7 cellular contexts compared by ENCODE assay signal in the genomic region with DNA sequence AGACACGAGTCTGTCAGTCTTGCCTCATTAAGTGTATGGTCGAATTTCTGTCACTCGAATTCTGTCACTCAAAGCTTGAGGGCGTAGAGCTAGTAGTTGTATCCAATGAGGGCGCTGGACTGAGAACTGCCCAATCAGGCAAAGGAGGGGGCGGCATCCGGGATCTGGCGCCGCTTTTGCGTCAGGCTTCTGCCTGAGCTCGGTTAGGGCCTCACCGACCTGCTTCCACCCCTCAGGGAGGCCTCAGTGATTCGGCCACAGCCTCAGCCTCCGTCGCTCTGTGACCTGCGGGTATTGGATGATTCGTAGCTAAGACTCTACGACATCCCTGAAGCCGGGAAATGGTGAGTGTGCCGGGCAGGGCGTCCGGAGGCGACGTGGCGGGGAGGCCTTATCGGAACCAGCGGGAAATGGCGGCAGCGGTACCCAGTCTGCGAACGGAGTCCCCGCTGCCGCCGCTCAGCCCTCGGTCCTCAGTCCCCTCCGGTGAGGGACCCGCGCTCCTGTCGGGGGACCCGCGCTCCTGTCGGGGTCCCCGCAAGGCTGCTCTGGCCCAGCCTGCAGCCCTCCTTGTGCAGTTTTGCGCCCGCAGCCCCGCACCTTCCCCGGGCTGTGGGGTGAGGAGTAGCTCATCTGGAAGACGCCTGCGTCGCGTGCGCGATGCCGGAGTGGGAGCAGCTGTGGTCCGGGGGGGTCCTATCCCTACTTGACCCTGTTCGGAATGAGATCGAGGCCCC.
DNase-seq lines count a peak whose midpoint lies in the region; ATAC-seq and TF ChIP-seq lines count a peak whose summit lies in the region.

No MANE protein-coding gene starts in this region.

- DNase-seq in NCI-H510A treated with DMSO at 0.1 percent for 48 hours (lab: John Stamatoyannopoulos, UW) (peak; percentile 4), left lung (peak; percentile 71 to 76), NCI-H226 (no peak), AML-193 (lab: John Stamatoyannopoulos, UW) (no peak)
- DNase-seq in effector memory CD4-positive, alpha-beta T cell = no peak
- DNase-seq in stimulated activated naive B cell treated with anti-CD40 and anti-IgM and Interleukin-4, amounts not matched to agents 10 μg/mL and 1 μg/mL and 100 μg/mL, for 72 hours = no peak

- H3K27ac Mint-ChIP-seq in stimulated activated naive B cell treated with anti-CD40 and anti-IgM and Interleukin-4, amounts not matched to agents 10 μg/mL and 1 μg/mL and 100 μg/mL, for 72 hours = no peak overlapping the region

- H3K36me3 Mint-ChIP-seq in stimulated activated naive B cell treated with anti-CD40 and anti-IgM and Interleukin-4, amounts not matched to agents 10 μg/mL and 1 μg/mL and 100 μg/mL, for 72 hours = peaks cover 25 to 52% of the 10 kb centered on the region in 2 donors

- H3K27me3 Mint-ChIP-seq in stimulated activated naive B cell treated with anti-CD40 and anti-IgM and Interleukin-4, amounts not matched to agents 10 μg/mL and 1 μg/mL and 100 μg/mL, for 72 hours = peaks cover 5% of the 10 kb centered on the region in 2 donors

- intact Hi-C loops in left lung (cut with DNase I) = no loop called here

- peaks cover 12 to 22% of the 10 kb centered on the region in 2 donors for H3K4me1 Mint-ChIP-seq in stimulated activated naive B cell treated with anti-CD40 and anti-IgM and Interleukin-4, amounts not matched to agents 10 μg/mL and 1 μg/mL and 100 μg/mL, for 72 hours

- peaks cover 4% of the 10 kb centered on the region for H3K4me1 ChIP-seq in effector memory CD4-positive, alpha-beta T cell (ENCODE audit: control insufficient read depth, insufficient read depth, low read length, poor library complexity, severe bottlenecking)
- H3K4me1 ChIP-seq in left lung = no peaks in the 10 kb centered on the region

- H3K36me3 ChIP-seq in effector memory CD4-positive, alpha-beta T cell (ENCODE audit: control insufficient read depth, insufficient read depth, low read length) = no peaks in the 10 kb centered on the region
- no peaks in the 10 kb centered on the region for H3K36me3 ChIP-seq in left lung

- TF ChIP-seq CTCF in left lung (IDR thresholded peaks at IDR 0.05) = no peak

- H3K27ac ChIP-seq in effector memory CD4-positive, alpha-beta T cell (ENCODE audit: insufficient read depth, low read length, poor library complexity, severe bottlenecking) = no peak overlapping the region
- peak overlapping the region; percentile 64 to 79 for H3K27ac ChIP-seq in left lung

- H3K9me3 Mint-ChIP-seq in stimulated activated naive B cell treated with anti-CD40 and anti-IgM and Interleukin-4, amounts not matched to agents 10 μg/mL and 1 μg/mL and 100 μg/mL, for 72 hours = peaks cover 16 to 30% of the 10 kb centered on the region in 2 donors

- no peaks in the 10 kb centered on the region for H3K27me3 ChIP-seq in effector memory CD4-positive, alpha-beta T cell (replicated peaks; ENCODE audit: control insufficient read depth, insufficient read depth, low read length, poor library complexity, severe bottlenecking)
- H3K27me3 ChIP-seq in left lung = peaks cover 0 to 20% of the 10 kb centered on the region in 2 donors

- peaks cover 18% of the 10 kb centered on the region for H3K9me3 ChIP-seq in effector memory CD4-positive, alpha-beta T cell (ENCODE audit: control insufficient read depth, low read length)
- peaks cover 0 to 79% of the 10 kb centered on the region in 2 donors for H3K9me3 ChIP-seq in left lung

- H3K4me3 Mint-ChIP-seq in stimulated activated naive B cell treated with anti-CD40 and anti-IgM and Interleukin-4, amounts not matched to agents 10 μg/mL and 1 μg/mL and 100 μg/mL, for 72 hours = peak overlapping the region; percentile 25 to 62

- ATAC-seq in left lung (peak; percentile 97), GM21737 (IDR thresholded peaks at IDR 0.05; ENCODE audit: unreplicated experiment) (no peak)
- peak; percentile 12 to 17 for ATAC-seq in stimulated activated naive B cell treated with anti-CD40 and anti-IgM and Interleukin-4, amounts not matched to agents 10 μg/mL and 1 μg/mL and 100 μg/mL, for 72 hours (replicated peaks)

- H3K4me3 ChIP-seq in effector memory CD4-positive, alpha-beta T cell (ENCODE audit: insufficient read depth, low read depth, low read length, poor library complexity, severe bottlenecking) = peak overlapping the region; percentile 11
- peak overlapping the region; percentile 49 to 55 for H3K4me3 ChIP-seq in left lung

Comparison
In these comparisons a context has a peak if more than half of its experiments do, and no peak if none do; other contexts are left out.
1. DNase-seq: peak in NCI-H510A treated with DMSO at 0.1 percent for 48 hours (single experiment) and left lung (2 of 2); none in effector memory CD4-positive, alpha-beta T cell (0 of 3), stimulated activated naive B cell treated with anti-CD40 and anti-IgM and Interleukin-4, amounts not matched to agents 10 μg/mL and 1 μg/mL and 100 μg/mL, for 72 hours (single experiment), NCI-H226 (single experiment) and AML-193 (0 of 2).